ENCODE assay signal across 19 cellular contexts in genomic region chr1:212713465-212714136, GRCh38. TPM values are rescaled to one million over a fixed set of nuclear protein-coding genes. Genes with fewer than 3 reads are reported as not detected.
DNase-seq lines count a peak whose midpoint lies in the region; ATAC-seq lines count a peak whose summit lies in the region.
"Had no signal": no experiment of that assay in that cellular context is flagged by ENCODE, and none has a peak within 500 bp of the region (broad histone marks: within the 10 kb centered on the region; RNA-seq: fewer than 3 reads in every experiment).

No MANE protein-coding gene starts in this region.

- POLR2A ChIA-PET in activated CD4-positive, alpha-beta T cell treated with anti-CD3 and anti-CD28 coated beads, Interleukin-2, amount 10 ng/mL, durations not matched to agents 7 days and 5 days (lab: Charles Lee) = no interaction called here

- no peak for ATAC-seq in stimulated activated naive B cell treated with anti-CD40 and anti-IgM and Interleukin-4, amounts not matched to agents 10 μg/mL and 1 μg/mL and 100 μg/mL, for 72 hours (replicated peaks)
- ATAC-seq in GM21529 (IDR thresholded peaks at IDR 0.05; ENCODE audit: unreplicated experiment) (no peak), GM18909 (IDR thresholded peaks at IDR 0.05; ENCODE audit: poor library complexity, unreplicated experiment) (no peak)

- H3K4me3 Mint-ChIP-seq in activated CD4-positive, alpha-beta T cell treated with anti-CD3 and anti-CD28 coated beads, Interleukin-2, amount 10 ng/mL, durations not matched to agents 7 days and 5 days = no peak overlapping the region
- peak overlapping the region; percentile 27 for H3K4me3 Mint-ChIP-seq in activated T-helper 2 cell treated with anti-CD3 and anti-CD28 coated beads, Interferon-gamma antibody, Interleukin-2, Interleukin-4, amounts not matched to agents 10 μg/mL and 5 μg/mL and 100 μg/mL, durations not matched to agents 14 hours and 24 hours and 36 hours (ENCODE audit: low read depth)
- H3K4me3 Mint-ChIP-seq in stimulated activated naive B cell treated with anti-CD40 and anti-IgM and Interleukin-4, amounts not matched to agents 10 μg/mL and 1 μg/mL and 100 μg/mL, for 72 hours = peak overlapping the region; percentile 14 to 58
- H3K4me3 Mint-ChIP-seq: CD4-positive, alpha-beta T cell had no signal

- intact Hi-C loops in activated T-helper 2 cell treated with anti-CD3 and anti-CD28 coated beads, Interferon-gamma antibody, Interleukin-2, Interleukin-4, amounts not matched to agents 10 μg/mL and 5 μg/mL and 100 μg/mL, durations not matched to agents 14 hours and 24 hours and 36 hours (cut with micrococcal nuclease) = loop anchor here (2.0 kb wide), 3 partner anchors 13 to 147 kb away; partner anchors contain the start of gene BATF3

- CTCF ChIA-PET in activated CD4-positive, alpha-beta T cell treated with anti-CD3 and anti-CD28 coated beads, Interleukin-2, amount 10 ng/mL, durations not matched to agents 7 days and 5 days (lab: Charles Lee) = interaction anchor here (1.1 to 1.8 kb wide), 2 partner anchors 10 to 12 kb away, joined by 4 to 9 read pairs; no protein-coding TSS in a partner anchor

- peaks cover 17% of the 10 kb centered on the region for H3K4me1 Mint-ChIP-seq in activated CD4-positive, alpha-beta T cell treated with anti-CD3 and anti-CD28 coated beads, Interleukin-2, amount 10 ng/mL, durations not matched to agents 7 days and 5 days
- H3K4me1 Mint-ChIP-seq in activated T-helper 2 cell treated with anti-CD3 and anti-CD28 coated beads, Interferon-gamma antibody, Interleukin-2, Interleukin-4, amounts not matched to agents 10 μg/mL and 5 μg/mL and 100 μg/mL, durations not matched to agents 14 hours and 24 hours and 36 hours (ENCODE audit: low read depth) = peaks cover 51% of the 10 kb centered on the region
- H3K4me1 Mint-ChIP-seq in stimulated activated naive B cell treated with anti-CD40 and anti-IgM and Interleukin-4, amounts not matched to agents 10 μg/mL and 1 μg/mL and 100 μg/mL, for 72 hours = peaks cover 34 to 50% of the 10 kb centered on the region in 2 donors

- H3K9me3 Mint-ChIP-seq in activated CD4-positive, alpha-beta T cell treated with anti-CD3 and anti-CD28 coated beads, Interleukin-2, amount 10 ng/mL, durations not matched to agents 7 days and 5 days = peaks cover 2% of the 10 kb centered on the region
- peaks cover 4% of the 10 kb centered on the region for H3K9me3 Mint-ChIP-seq in activated T-helper 2 cell treated with anti-CD3 and anti-CD28 coated beads, Interferon-gamma antibody, Interleukin-2, Interleukin-4, amounts not matched to agents 10 μg/mL and 5 μg/mL and 100 μg/mL, durations not matched to agents 14 hours and 24 hours and 36 hours
- H3K9me3 Mint-ChIP-seq in stimulated activated naive B cell treated with anti-CD40 and anti-IgM and Interleukin-4, amounts not matched to agents 10 μg/mL and 1 μg/mL and 100 μg/mL, for 72 hours = no peaks in the 10 kb centered on the region
- H3K9me3 Mint-ChIP-seq: CD4-positive, alpha-beta T cell had no signal

- H3K36me3 Mint-ChIP-seq in activated CD4-positive, alpha-beta T cell treated with anti-CD3 and anti-CD28 coated beads, Interleukin-2, amount 10 ng/mL, durations not matched to agents 7 days and 5 days (ENCODE audit: low read depth) = peaks cover 3% of the 10 kb centered on the region
- peaks cover 2% of the 10 kb centered on the region for H3K36me3 Mint-ChIP-seq in activated T-helper 2 cell treated with anti-CD3 and anti-CD28 coated beads, Interferon-gamma antibody, Interleukin-2, Interleukin-4, amounts not matched to agents 10 μg/mL and 5 μg/mL and 100 μg/mL, durations not matched to agents 14 hours and 24 hours and 36 hours (ENCODE audit: low read depth)
- H3K36me3 Mint-ChIP-seq in stimulated activated naive B cell treated with anti-CD40 and anti-IgM and Interleukin-4, amounts not matched to agents 10 μg/mL and 1 μg/mL and 100 μg/mL, for 72 hours = no peaks in the 10 kb centered on the region

- no peak overlapping the region for H3K27ac Mint-ChIP-seq in activated CD4-positive, alpha-beta T cell treated with anti-CD3 and anti-CD28 coated beads, Interleukin-2, amount 10 ng/mL, durations not matched to agents 7 days and 5 days
- peak overlapping the region; percentile 91 for H3K27ac Mint-ChIP-seq in activated T-helper 2 cell treated with anti-CD3 and anti-CD28 coated beads, Interferon-gamma antibody, Interleukin-2, Interleukin-4, amounts not matched to agents 10 μg/mL and 5 μg/mL and 100 μg/mL, durations not matched to agents 14 hours and 24 hours and 36 hours
- peak overlapping the region; percentile 96 for H3K27ac Mint-ChIP-seq in stimulated activated naive B cell treated with anti-CD40 and anti-IgM and Interleukin-4, amounts not matched to agents 10 μg/mL and 1 μg/mL and 100 μg/mL, for 72 hours
- H3K27ac Mint-ChIP-seq: CD4-positive, alpha-beta T cell had no signal

- peak; percentile 55 for DNase-seq in activated CD4-positive, alpha-beta T cell treated with anti-CD3 and anti-CD28 coated beads for 48 hours
- no peak for DNase-seq in activated CD4-positive, alpha-beta T cell treated with anti-CD3 and anti-CD28 coated beads, Interleukin-2, amount 10 ng/mL, durations not matched to agents 7 days and 5 days
- peak; percentile 57 for DNase-seq in stimulated activated CD4-positive, alpha-beta T cell treated with anti-CD3 and anti-CD28 coated beads, Interleukin-1b, Interleukin-23, amount 100 ng/mL, for 48 hours
- DNase-seq in stimulated activated CD4-positive, alpha-beta T cell treated with anti-CD3 and anti-CD28 coated beads, Interleukin-12 subunit alpha, Interleukin-12 subunit beta, amount 100 ng/mL, for 4 hours = no peak
- no peak for DNase-seq in activated T-helper 2 cell treated with anti-CD3 and anti-CD28 coated beads, Interferon-gamma antibody, Interleukin-2, Interleukin-4, amounts not matched to agents 10 μg/mL and 5 μg/mL and 100 μg/mL, durations not matched to agents 14 hours and 24 hours and 36 hours (ENCODE audit: low spot score)
- DNase-seq in stimulated activated naive B cell treated with anti-CD40 and anti-IgM and Interleukin-4, amounts not matched to agents 10 μg/mL and 1 μg/mL and 100 μg/mL, for 72 hours = no peak
- DNase-seq: Caco-2; CD4-positive, alpha-beta T cell; DMS153; GDM1; NCI-H1417; NCI-H187; NCI-H2107; NCI-H2227 treated with DMSO at 0.1 percent for 48 hours; NCI-H510A treated with DMSO at 0.1 percent for 48 hours; NCI-H774; SHP77 had no signal

- peaks cover 3% of the 10 kb centered on the region for H3K27me3 Mint-ChIP-seq in activated CD4-positive, alpha-beta T cell treated with anti-CD3 and anti-CD28 coated beads, Interleukin-2, amount 10 ng/mL, durations not matched to agents 7 days and 5 days
- H3K27me3 Mint-ChIP-seq in activated T-helper 2 cell treated with anti-CD3 and anti-CD28 coated beads, Interferon-gamma antibody, Interleukin-2, Interleukin-4, amounts not matched to agents 10 μg/mL and 5 μg/mL and 100 μg/mL, durations not matched to agents 14 hours and 24 hours and 36 hours (ENCODE audit: low read depth) = no peaks in the 10 kb centered on the region
- peaks cover 7 to 12% of the 10 kb centered on the region in 2 donors for H3K27me3 Mint-ChIP-seq in stimulated activated naive B cell treated with anti-CD40 and anti-IgM and Interleukin-4, amounts not matched to agents 10 μg/mL and 1 μg/mL and 100 μg/mL, for 72 hours

RNA-seq across cellular contexts. Expression of gene BATF3, which starts 14.0 kb away (rescaled TPM):
- 10 to 100 TPM; 12.5 to 14.0 TPM for total RNA-seq in activated CD4-positive, alpha-beta T cell treated with anti-CD3 and anti-CD28 coated beads, Interleukin-2, amount 10 ng/mL, durations not matched to agents 7 days and 5 days
- total RNA-seq in activated T-helper 2 cell treated with anti-CD3 and anti-CD28 coated beads, Interferon-gamma antibody, Interleukin-2, Interleukin-4, amounts not matched to agents 10 μg/mL and 5 μg/mL and 100 μg/mL, durations not matched to agents 14 hours and 24 hours and 36 hours = 246 and 249 TPM in 2 replicates

Comparison
In these comparisons a context has a peak if more than half of its experiments do, and no peak if none do; other contexts are left out.
1. DNase-seq: peak in activated CD4-positive, alpha-beta T cell treated with anti-CD3 and anti-CD28 coated beads for 48 hours (single experiment) and stimulated activated CD4-positive, alpha-beta T cell treated with anti-CD3 and anti-CD28 coated beads, Interleukin-1b, Interleukin-23, amount 100 ng/mL, for 48 hours (single experiment); none in activated CD4-positive, alpha-beta T cell treated with anti-CD3 and anti-CD28 coated beads, Interleukin-2, amount 10 ng/mL, durations not matched to agents 7 days and 5 days (single experiment), stimulated activated CD4-positive, alpha-beta T cell treated with anti-CD3 and anti-CD28 coated beads, Interleukin-12 subunit alpha, Interleukin-12 subunit beta, amount 100 ng/mL, for 4 hours (single experiment), activated T-helper 2 cell treated with anti-CD3 and anti-CD28 coated beads, Interferon-gamma antibody, Interleukin-2, Interleukin-4, amounts not matched to agents 10 μg/mL and 5 μg/mL and 100 μg/mL, durations not matched to agents 14 hours and 24 hours and 36 hours (single experiment) and stimulated activated naive B cell treated with anti-CD40 and anti-IgM and Interleukin-4, amounts not matched to agents 10 μg/mL and 1 μg/mL and 100 μg/mL, for 72 hours (single experiment).
2. RNA of gene BATF3, which starts 14.0 kb away (total RNA-seq): 246 to 249 TPM in activated T-helper 2 cell treated with anti-CD3 and anti-CD28 coated beads, Interferon-gamma antibody, Interleukin-2, Interleukin-4, amounts not matched to agents 10 μg/mL and 5 μg/mL and 100 μg/mL, durations not matched to agents 14 hours and 24 hours and 36 hours; 12.5 to 14.0 TPM in activated CD4-positive, alpha-beta T cell treated with anti-CD3 and anti-CD28 coated beads, Interleukin-2, amount 10 ng/mL, durations not matched to agents 7 days and 5 days; every median in the first group is over 10 times any median in the second.